ENCODE assay signal across 20 cellular contexts in the genomic region with DNA sequence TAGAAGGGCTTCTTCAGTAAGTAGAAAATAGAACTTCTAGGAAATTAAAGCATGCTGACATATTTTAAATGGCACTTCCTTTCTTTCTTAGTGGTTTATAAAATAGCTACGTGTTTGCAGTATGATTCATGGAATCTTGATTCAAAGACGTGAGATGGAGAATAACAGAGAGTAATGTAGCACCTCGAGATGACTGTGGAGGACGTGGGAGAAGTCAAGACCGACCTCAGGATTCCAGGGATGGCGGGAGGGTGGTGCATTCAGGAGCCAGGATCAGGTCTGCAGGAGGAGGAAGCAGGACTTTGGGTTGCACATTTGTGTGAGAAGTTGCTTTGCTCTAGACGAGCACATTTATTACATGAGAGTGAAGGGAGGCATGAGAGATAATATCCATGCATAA. TPM values are rescaled to one million over a fixed set of nuclear protein-coding genes. Genes with fewer than 3 reads are reported as not detected.
DNase-seq lines count a peak whose midpoint lies in the region; ATAC-seq, FAIRE-seq and TF ChIP-seq lines count a peak whose summit lies in the region.
"Had no signal": no experiment of that assay in that cellular context is flagged by ENCODE, and none has a peak within 500 bp of the region (broad histone marks: within the 10 kb centered on the region; RNA-seq: fewer than 3 reads in every experiment).

No MANE protein-coding gene starts in this region.

- intact Hi-C loops in IMR-90 (cut with micrococcal nuclease), result no loop called here

- H2BK20ac ChIP-seq in IMR-90 (ENCODE audit: low read depth, low read length), result peak overlapping the region; percentile 3; the same call in 1 of the 2 replicates

- H4K20me1 ChIP-seq in IMR-90 (ENCODE audit: insufficient read depth, low read length), result no peaks in the 10 kb centered on the region
- no peaks in the 10 kb centered on the region for H4K20me1 ChIP-seq in astrocyte (ENCODE audit: insufficient read depth, low read length)

- 0 out of 3 replicates have a peak overlapping the region, but pooled peaks have one; percentile 16 for H2BK15ac ChIP-seq in IMR-90 (ENCODE audit: low read depth, low read length)

- in situ Hi-C loops in IMR-90 (cut with MboI; ENCODE audit: low sequenced_read_pairs), result no loop called here

- H3K27me3 ChIP-seq in AG04450 (ENCODE audit: control insufficient read depth, insufficient read depth, low read length) (no peaks in the 10 kb centered on the region), IMR-90 (ENCODE audit: control insufficient read depth, insufficient read depth, low read length) (no peaks in the 10 kb centered on the region), astrocyte (ENCODE audit: insufficient read depth, low read length) (no peaks in the 10 kb centered on the region)

- no peak overlapping the region for H2AK9ac ChIP-seq in IMR-90 (replicated peaks; ENCODE audit: low read depth, low read length, poor library complexity)

- H3K4ac ChIP-seq in IMR-90 (ENCODE audit: low read depth, low read length), result peak overlapping the region; percentile 49; the same call in 1 of the 2 replicates

- no peak overlapping the region; the same call in 1 of the 2 replicates for H3K4me3 ChIP-seq in AG04450 (ENCODE audit: low read depth, low read length)
- no peak overlapping the region for H3K4me3 ChIP-seq in IMR-90 (ENCODE audit: insufficient read depth, low read depth, low read length)
- no peak overlapping the region for H3K4me3 ChIP-seq in astrocyte (ENCODE audit: insufficient read depth, low read depth, low read length)
- H3K4me3 ChIP-seq in fibroblast of villous mesenchyme (ENCODE audit: low read depth, low read length), result no peak overlapping the region
- H3K4me3 ChIP-seq: HAP-1, K562 had no signal

- no peak overlapping the region for H3K14ac ChIP-seq in IMR-90 (replicated peaks; ENCODE audit: low read depth, low read length)

- H3K4me1 ChIP-seq in IMR-90 (ENCODE audit: control insufficient read depth, insufficient read depth, low read length) (peaks cover 12% of the 10 kb centered on the region), astrocyte (ENCODE audit: insufficient read depth, low read length) (peaks cover 11% of the 10 kb centered on the region)
- H3K4me1 ChIP-seq: Caco-2, HAP-1 had no signal

- no peak overlapping the region for H3K56ac ChIP-seq in IMR-90 (ENCODE audit: extremely low read depth, insufficient read depth, low read length)

- peak overlapping the region; percentile 81 for H2BK5ac ChIP-seq in IMR-90 (ENCODE audit: low read depth, low read length, poor library complexity, severe bottlenecking)

- H3K9me3 ChIP-seq in AG04450 (ENCODE audit: control insufficient read depth, insufficient read depth, low read length) (peaks cover 10% of the 10 kb centered on the region), IMR-90 (ENCODE audit: control insufficient read depth, insufficient read depth, low read length) (peaks cover 4% of the 10 kb centered on the region), astrocyte (ENCODE audit: insufficient read depth, low read depth, low read length) (no peaks in the 10 kb centered on the region)
- H3K9me3 ChIP-seq: Caco-2, HAP-1 had no signal

- no peaks in the 10 kb centered on the region for H3K4me1 Mint-ChIP-seq in astrocyte (ENCODE audit: low read depth, unreplicated experiment)

- no peak overlapping the region for H3K4me3 Mint-ChIP-seq in astrocyte (ENCODE audit: unreplicated experiment)

- H4K5ac ChIP-seq in IMR-90 (ENCODE audit: low read depth, low read length), result no peak overlapping the region

- H2AFZ ChIP-seq in IMR-90 (replicated peaks; ENCODE audit: low read length, poor library complexity) (peak overlapping the region; percentile 50), astrocyte (ENCODE audit: low read depth, low read length) (no peak overlapping the region)

- H4K8ac ChIP-seq in IMR-90 (ENCODE audit: low read depth in 2 of 2, low read length in 2 of 2), result peak overlapping the region; percentile 46 to 49; a peak in 3 of 4 replicates

- H3K36me3 ChIP-seq in IMR-90 (ENCODE audit: control insufficient read depth, insufficient read depth, low read length), result no peaks in the 10 kb centered on the region
- no peaks in the 10 kb centered on the region for H3K36me3 ChIP-seq in astrocyte (ENCODE audit: insufficient read depth, low read length)
- H3K36me3 ChIP-seq: HAP-1 had no signal

- H4K91ac ChIP-seq in IMR-90 (ENCODE audit: insufficient read depth, low read depth, low read length), result 0 out of 2 replicates have a peak overlapping the region, but pooled peaks have one; percentile 24

- peaks cover 15% of the 10 kb centered on the region for H3K27me3 Mint-ChIP-seq in astrocyte (ENCODE audit: low read depth, unreplicated experiment)

- H3K4me2 ChIP-seq in IMR-90 (ENCODE audit: low read depth, low read length) (peak overlapping the region; percentile 43; the same call in 1 of the 2 replicates), astrocyte (ENCODE audit: low read length) (peak overlapping the region; percentile 57)

- FAIRE-seq in astrocyte (lab: Jason Lieb, UNC), result no peak
- FAIRE-seq: A204.1, GM19239, K562 had no signal

- no CpG with 5 or more reads among the region's 7 CpGs for WGBS in IMR-90 (ENCODE audit: extremely low coverage in 2 of 2, insufficient read length in 1 of 2), 2 experiments

- H3K36me3 Mint-ChIP-seq in astrocyte (ENCODE audit: low read depth, unreplicated experiment), result no peaks in the 10 kb centered on the region

- POLR2A ChIA-PET in AG04450 (lab: Yijun Ruan, JAX) (no interaction called here), IMR-90 (lab: Charles Lee; ENCODE audit: unreplicated experiment) (no interaction called here)

- TF ChIP-seq POLR2A in IMR-90 (IDR thresholded peaks at IDR 0.05; ENCODE audit: low read depth, low read length), result no peak

- H3K79me1 ChIP-seq in IMR-90 (ENCODE audit: low read depth in 1 of 2, low read length in 2 of 2), result no peaks in the 10 kb centered on the region

- no peak overlapping the region for H3K9ac ChIP-seq in IMR-90 (ENCODE audit: low read depth, low read length)
- H3K9ac ChIP-seq in astrocyte (ENCODE audit: low read length), result no peak overlapping the region

- TF ChIP-seq RAD21 in IMR-90 (IDR thresholded peaks at IDR 0.05; ENCODE audit: low read length), result no peak

- H3K18ac ChIP-seq in IMR-90 (ENCODE audit: low read depth, low read length), result peak overlapping the region; percentile 80; the same call in 1 of the 2 replicates

- no TSS peak for BruUV-seq in IMR-90 (replicated peaks; lab: Mats Ljungman, UMichigan)

- DNase-seq in AG04450 (ENCODE audit: low read depth, low spot score), result peak; percentile 42
- DNase-seq in IMR-90, result peak; percentile 89
- no peak for DNase-seq in astrocyte (ENCODE audit: low read depth)
- DNase-seq in fibroblast of villous mesenchyme (ENCODE audit: low read depth), result peak; percentile 43
- DNase-seq in globus pallidus (ENCODE audit: low spot score), result no peak
- no peak for DNase-seq in NCI-H345 treated with DMSO at 0.1 percent for 48 hours (lab: John Stamatoyannopoulos, UW; ENCODE audit: unreplicated experiment)
- DNase-seq in stimulated activated naive CD4-positive, alpha-beta T cell (lab: John Stamatoyannopoulos, UW), result no peak
- DNase-seq: AML-193, Caco-2, DMS153, NCI-H1436, NCI-H2029 treated with DMSO at 0.1 percent for 48 hours, NCI-H510A treated with DMSO at 0.1 percent for 48 hours, SHP77 treated with DMSO at 0.1 percent for 48 hours had no signal

- TF ChIP-seq CTCF in AG04450 (IDR thresholded peaks at IDR 0.05; ENCODE audit: low read depth, low read length) (no peak), IMR-90 (conservative IDR thresholded peaks at IDR 0.05; ENCODE audit: low read depth, low read length) (no peak), astrocyte (IDR thresholded peaks at IDR 0.05; ENCODE audit: insufficient read depth, low read depth, low read length) (no peak), fibroblast of villous mesenchyme (IDR thresholded peaks at IDR 0.05; ENCODE audit: insufficient read depth, low read depth, low read length) (no peak)

- dilution Hi-C loops in IMR-90 (cut with HindIII; ENCODE audit: low sequenced_read_pairs, unreplicated experiment), result no loop called here

- no peaks in the 10 kb centered on the region for H3K79me2 ChIP-seq in astrocyte (ENCODE audit: insufficient read depth, low read length)

- no peak overlapping the region for H2AK5ac ChIP-seq in IMR-90 (ENCODE audit: low read depth, low read length)

- H3K9me3 Mint-ChIP-seq in astrocyte (ENCODE audit: unreplicated experiment), result peaks cover 8% of the 10 kb centered on the region

- peak; percentile 81 for ATAC-seq in IMR-90 (ENCODE audit: low read depth)
- no peak for ATAC-seq in HG02571 (IDR thresholded peaks at IDR 0.05; ENCODE audit: unreplicated experiment)
- ATAC-seq: K562 had no signal

- peak overlapping the region; percentile 17 for H2BK120ac ChIP-seq in IMR-90 (ENCODE audit: low read depth, low read length)

- H3K23ac ChIP-seq in IMR-90 (ENCODE audit: low read depth, low read length), result 0 out of 2 replicates have a peak overlapping the region, but pooled peaks have one; percentile 1

- peaks cover 5% of the 10 kb centered on the region; the same call in 1 of the 2 replicates for H3K9me1 ChIP-seq in IMR-90 (ENCODE audit: insufficient read depth, low read length)

- no peak overlapping the region for H3K27ac Mint-ChIP-seq in astrocyte (ENCODE audit: unreplicated experiment)

- CTCF ChIA-PET in AG04450 (lab: Charles Lee) (interaction anchor here (1.0 to 1.6 kb wide), 2 partner anchors 21 to 31 kb away, joined by 4 read pairs; no protein-coding TSS in a partner anchor), IMR-90 (lab: Yijun Ruan, JAX) (interaction anchor here (0.8 to 1.5 kb wide), 3 partner anchors 24 to 32 kb away, joined by 3 to 5 read pairs (median 5); no protein-coding TSS in a partner anchor)

- H3K27ac ChIP-seq in AG04450 (ENCODE audit: low read depth, low read length) (peak overlapping the region; percentile 58), IMR-90 (ENCODE audit: insufficient read depth, low read length) (peak overlapping the region; percentile 22), astrocyte (ENCODE audit: low read depth, low read length) (no peak overlapping the region)
- H3K27ac ChIP-seq: HL-60 had no signal

TF ChIP-seq in IMR-90, 13 proteins besides CTCF, POLR2A, EP300 and RAD21 (continues in another document):
- TF ChIP-seq BHLHE40 (IDR thresholded peaks at IDR 0.05; ENCODE audit: low read depth, low read length) (no peak), CEBPB (IDR thresholded peaks at IDR 0.05; ENCODE audit: low read depth, low read length) (no peak), FOS (IDR thresholded peaks at IDR 0.05; ENCODE audit: low read depth, low read length) (no peak), RFX5 (IDR thresholded peaks at IDR 0.05; ENCODE audit: low read depth, low read length) (no peak)

RNA-seq across cellular contexts. Expression of gene DCDC2C, which starts 56.0 kb away (rescaled TPM):
- polyA plus RNA-seq in AG04450 (2011; rRNA removed) (not detected in 2 replicates), IMR-90 (2012; rRNA removed) (not detected in 2 replicates)
- polyA minus RNA-seq in AG04450 (2011; rRNA and poly(A)+ RNA removed), result not detected in 2 replicates
- total RNA-seq in IMR-90 (2012; rRNA removed) (not detected in 2 replicates), astrocyte (not detected in 2 replicates), fibroblast of villous mesenchyme (not detected in 2 replicates)
- polyA plus RNA-seq in IMR-90 (2012; cell fraction: cytosol; rRNA removed), result not detected in 2 replicates
- polyA plus RNA-seq in IMR-90 (2012; cell fraction: nucleus; rRNA removed; ENCODE audit: low replicate concordance), result not detected in 2 replicates
- total RNA-seq: Caco-2, K562 had no signal
- polyA plus RNA-seq: K562 had no signal

Comparison
In these comparisons a context has a peak if more than half of its experiments do, and no peak if none do; other contexts are left out.
1. DNase-seq: peak in AG04450 (single experiment), IMR-90 (single experiment) and fibroblast of villous mesenchyme (single experiment); none in astrocyte (single experiment), globus pallidus (single experiment), NCI-H345 treated with DMSO at 0.1 percent for 48 hours (single experiment) and stimulated activated naive CD4-positive, alpha-beta T cell (0 of 6).